ENCODE assay signal across 18 cellular contexts in the genomic region with DNA sequence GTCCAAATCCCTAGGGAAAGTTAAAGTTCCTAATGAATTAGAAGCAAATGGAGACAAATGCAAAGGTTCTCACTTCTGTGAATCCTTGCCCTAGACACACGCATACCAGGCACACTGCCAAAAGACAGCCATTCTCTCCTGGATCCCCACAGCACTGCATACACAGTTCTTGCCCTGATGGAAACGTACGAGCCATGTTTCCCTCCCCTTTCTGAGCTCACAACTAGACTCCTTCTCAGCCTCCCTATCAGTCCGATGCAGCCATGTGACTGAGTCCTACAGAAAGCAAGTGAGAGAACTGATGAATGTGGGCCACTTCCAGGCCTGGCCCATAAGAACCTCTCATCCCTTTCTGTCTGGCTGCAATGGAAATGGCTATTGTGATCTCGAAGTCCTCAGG.
DNase-seq lines count a peak whose midpoint lies in the region; ATAC-seq, FAIRE-seq and TF ChIP-seq lines count a peak whose summit lies in the region.
"Had no signal": no experiment of that assay in that cellular context is flagged by ENCODE, and none has a peak within 500 bp of the region (broad histone marks: within the 10 kb centered on the region; RNA-seq: fewer than 3 reads in every experiment).

No MANE protein-coding gene starts in this region.

- FAIRE-seq in A549 (lab: Jason Lieb, UNC) (no peak), H1 (lab: Jason Lieb, UNC) (no peak)

- no peak overlapping the region for H4K91ac ChIP-seq in H1 (replicated peaks; ENCODE audit: insufficient read length, low read length)

- 0 out of 2 replicates have a peak overlapping the region, but pooled peaks have one; percentile 29 for H2AK5ac ChIP-seq in H1 (ENCODE audit: low read depth, low read length)

- peaks cover 63% of the 10 kb centered on the region for H3K4me1 ChIP-seq in A549
- peaks cover 77% of the 10 kb centered on the region for H3K4me1 ChIP-seq in PC-9 (replicated peaks; ENCODE audit: insufficient read depth)
- H3K4me1 ChIP-seq in H1 (replicated peaks in 1 of 4; ENCODE audit: control insufficient read depth in 3 of 4, insufficient read depth in 4 of 4, low read length in 3 of 4) = peaks cover 5 to 25% (median 20%) of the 10 kb centered on the region in 4 experiments; a peak in 6 of 7 replicates
- H3K4me1 ChIP-seq in naive thymus-derived CD4-positive, alpha-beta T cell (ENCODE audit: control insufficient read depth in 2 of 2, insufficient read depth in 2 of 2, low read length in 2 of 2) = peaks cover 4 to 8% of the 10 kb centered on the region in 2 donors

- H3K36me3 Mint-ChIP-seq in naive thymus-derived CD4-positive, alpha-beta T cell = peaks cover 0 to 9% (median 4%) of the 10 kb centered on the region in 5 donors

- H4K5ac ChIP-seq in H1 (ENCODE audit: insufficient read length, low read depth, low read length) = no peak overlapping the region

- TF ChIP-seq POLR2A in A549 (IDR thresholded peaks at IDR 0.05; ENCODE audit: low read length) (no peak), H1 (IDR thresholded peaks at IDR 0.05; ENCODE audit: control extremely low read depth in 1 of 2, low read depth in 2 of 2, low read length in 2 of 2) (no peak)

- H3K9me2 ChIP-seq in PC-9 (ENCODE audit: insufficient read depth) = no peaks in the 10 kb centered on the region

- intact Hi-C loops in PC-9 (cut with micrococcal nuclease; ENCODE audit: unreplicated experiment) = no loop called here
- intact Hi-C loops in naive thymus-derived CD4-positive, alpha-beta T cell (cut with micrococcal nuclease) = loop anchor here in 1 of 2 donors (5.0 kb wide), 1 partner anchor 72 kb away; no protein-coding TSS in a partner anchor

- TF ChIP-seq EP300 in A549 (IDR thresholded peaks at IDR 0.05) (no peak), H1 (IDR thresholded peaks at IDR 0.05; ENCODE audit: borderline replicate concordance in 1 of 2, low read depth in 2 of 2, low read length in 2 of 2) (no peak)

- H3K4me3 Mint-ChIP-seq in naive thymus-derived CD4-positive, alpha-beta T cell = no peak overlapping the region
- H3K4me3 Mint-ChIP-seq: activated B cell treated with CpG ODN at 0.5 μM for 24 hours; activated CD8-positive, alpha-beta T cell treated with anti-CD3 and anti-CD28 coated beads for 36 hours; activated naive CD4-positive, alpha-beta T cell treated with anti-CD3 and anti-CD28 coated beads for 36 hours; activated T-cell treated with anti-CD3 and anti-CD28 coated beads, Interleukin-2, amount 50 U/mL, for 24 hours had no signal

- POLR2A ChIA-PET in A549 (lab: Yijun Ruan, JAX) = no interaction called here
- POLR2A ChIA-PET in PC-9 (lab: Charles Lee; ENCODE audit: unreplicated experiment) = no interaction called here
- POLR2A ChIA-PET in H1 (lab: Charles Lee; ENCODE audit: partially characterized antibody) = interaction anchor here (0.7 kb wide), 1 partner anchor 68 kb away, joined by 4 read pairs; no protein-coding TSS in a partner anchor
- POLR2A ChIA-PET in naive thymus-derived CD4-positive, alpha-beta T cell (lab: Charles Lee) = no interaction called here

- no peak overlapping the region for H3K9ac ChIP-seq in H1 (replicated peaks in 1 of 4; ENCODE audit: extremely low read depth in 1 of 4, low read depth in 3 of 4, low read length in 3 of 4)

- peaks cover 0 to 5% (median 2%) of the 10 kb centered on the region in 11 donors for H3K9me3 Mint-ChIP-seq in naive thymus-derived CD4-positive, alpha-beta T cell
- H3K9me3 Mint-ChIP-seq: activated B cell treated with CpG ODN at 0.5 μM for 24 hours; activated CD8-positive, alpha-beta T cell treated with anti-CD3 and anti-CD28 coated beads for 36 hours; activated naive CD4-positive, alpha-beta T cell treated with anti-CD3 and anti-CD28 coated beads for 36 hours; activated T-cell treated with anti-CD3 and anti-CD28 coated beads, Interleukin-2, amount 50 U/mL, for 24 hours had no signal

- H3K4me3 ChIP-seq in A549 (no peak overlapping the region), PC-9 (no peak overlapping the region), H1 (ENCODE audit: extremely low read depth in 1 of 4, insufficient read depth in 2 of 4, low read depth in 3 of 4, low read length in 4 of 4) (no peak overlapping the region)
- no peak overlapping the region for H3K4me3 ChIP-seq in naive thymus-derived CD4-positive, alpha-beta T cell (ENCODE audit: low read length)
- H3K4me3 ChIP-seq: lung had no signal

- TF ChIP-seq RAD21 in A549 (conservative IDR thresholded peaks at IDR 0.05 in 1 of 2, IDR thresholded peaks at IDR 0.05 in 1 of 2) (no peak), H1 (IDR thresholded peaks at IDR 0.05 in 1 of 2, conservative IDR thresholded peaks at IDR 0.05 in 1 of 2; ENCODE audit: low read depth in 2 of 2, low read length in 2 of 2) (no peak)

- no peak overlapping the region for H3K23ac ChIP-seq in H1 (ENCODE audit: insufficient read length)

- H3K79me2 ChIP-seq in PC-9 (ENCODE audit: low read depth) (no peaks in the 10 kb centered on the region), H1 (ENCODE audit: control insufficient read depth in 1 of 2, insufficient read depth in 2 of 2, low read length in 2 of 2) (peaks cover 4 to 94% of the 10 kb centered on the region in 2 experiments; a peak in 3 of 4 replicates)

- H3K4me2 ChIP-seq in A549 (no peak overlapping the region; the same call in 2 of the 3 replicates), PC-9 (peak overlapping the region; percentile 72), H1 (ENCODE audit: insufficient read depth in 1 of 2, low read depth in 2 of 2, low read length in 2 of 2) (no peak overlapping the region)

- H3K18ac ChIP-seq in H1 (ENCODE audit: extremely low read depth, low read length) = no peak overlapping the region

- no peaks in the 10 kb centered on the region for H4K20me1 ChIP-seq in PC-9 (ENCODE audit: insufficient read depth)
- peaks cover 2 to 3% of the 10 kb centered on the region in 2 experiments for H4K20me1 ChIP-seq in H1 (replicated peaks in 1 of 2; ENCODE audit: control insufficient read depth in 1 of 2, insufficient read depth in 2 of 2, low read length in 2 of 2)

- no TSS peak for BruUV-seq in PC-9 (replicated peaks; lab: Mats Ljungman, UMichigan)

- H3K56ac ChIP-seq in H1 (replicated peaks; ENCODE audit: insufficient read length, low read depth, low read length) = no peak overlapping the region

- H3K27me3 Mint-ChIP-seq in naive thymus-derived CD4-positive, alpha-beta T cell = peaks cover 10 to 23% (median 14%) of the 10 kb centered on the region in 5 donors
- H3K27me3 Mint-ChIP-seq: activated B cell treated with CpG ODN at 0.5 μM for 24 hours had no signal

- H2BK20ac ChIP-seq in H1 (ENCODE audit: low read length) = no peak overlapping the region

- H3K14ac ChIP-seq in H1 (ENCODE audit: insufficient read length) = no peak overlapping the region

- peaks cover 2% of the 10 kb centered on the region; the same call in 1 of the 2 replicates for H3K23me2 ChIP-seq in H1 (ENCODE audit: low read depth, low read length)

- CTCF ChIA-PET in A549 (lab: Yijun Ruan, JAX) (interaction anchor here (1.4 kb wide), 1 partner anchor 991 kb away, joined by 3 read pairs; no protein-coding TSS in a partner anchor), PC-9 (lab: Charles Lee) (no interaction called here), H1 (lab: Charles Lee; ENCODE audit: partially characterized antibody) (interaction anchor here (0.6 kb wide), 1 partner anchor 676 kb away, joined by 3 read pairs; no protein-coding TSS in a partner anchor)
- CTCF ChIA-PET in naive thymus-derived CD4-positive, alpha-beta T cell (lab: Charles Lee) = no interaction called here

- no peak overlapping the region for H4K8ac ChIP-seq in H1 (ENCODE audit: extremely low read depth, insufficient read depth, low read length)

- 90% methylated on average over 5 of the region's 5 CpGs for WGBS in A549 (ENCODE audit: missing lambda C conversion rate)
- WGBS in H1 (ENCODE audit: extremely low coverage in 1 of 2, insufficient coverage in 1 of 2, insufficient read length in 1 of 2, insufficient replicate concordance in 2 of 2, low coverage in 1 of 2, low lambda C conversion rate in 2 of 2, missing lambda C conversion rate in 1 of 2), 2 experiments = 93% methylated on average over 5 of the region's 5 CpGs; no CpG with 5 or more reads in 1 of the 2 experiments

- H3K4me1 Mint-ChIP-seq in naive thymus-derived CD4-positive, alpha-beta T cell = peaks cover 10 to 30% (median 22%) of the 10 kb centered on the region in 7 donors

- no peak overlapping the region for H2AFZ ChIP-seq in PC-9
- no peak overlapping the region for H2AFZ ChIP-seq in H1 (ENCODE audit: low read length)

- DNase-seq in A549 (ENCODE audit: low read depth in 1 of 2, low spot score in 1 of 2) = no peak
- DNase-seq in COLO668 (lab: John Stamatoyannopoulos, UW; ENCODE audit: unreplicated experiment) = peak; percentile 10
- DNase-seq in PC-9 = no peak
- no peak for DNase-seq in H1 (ENCODE audit: low read depth in 1 of 2, low spot score in 2 of 2)
- DNase-seq in LoVo (ENCODE audit: low spot score) = no peak
- no peak for DNase-seq in kidney tubule cell (ENCODE audit: low spot score)
- DNase-seq in naive thymus-derived CD4-positive, alpha-beta T cell = no peak
- DNase-seq: activated B cell treated with CpG ODN at 0.5 μM for 24 hours; activated CD8-positive, alpha-beta T cell treated with anti-CD3 and anti-CD28 coated beads for 36 hours; activated naive CD4-positive, alpha-beta T cell treated with anti-CD3 and anti-CD28 coated beads for 36 hours; activated T-cell treated with anti-CD3 and anti-CD28 coated beads, Interleukin-2, amount 50 U/mL, for 24 hours; Caco-2; central memory CD4-positive, alpha-beta T cell; effector memory CD4-positive, alpha-beta T cell; glutamatergic neuron; GM23248; NCI-H1105 treated with DMSO at 0.1 percent for 48 hours had no signal

- H3K27ac Mint-ChIP-seq in naive thymus-derived CD4-positive, alpha-beta T cell = no peak overlapping the region
- H3K27ac Mint-ChIP-seq: activated B cell treated with CpG ODN at 0.5 μM for 24 hours; activated CD8-positive, alpha-beta T cell treated with anti-CD3 and anti-CD28 coated beads for 36 hours; activated naive CD4-positive, alpha-beta T cell treated with anti-CD3 and anti-CD28 coated beads for 36 hours; activated T-cell treated with anti-CD3 and anti-CD28 coated beads, Interleukin-2, amount 50 U/mL, for 24 hours had no signal

- H3K4ac ChIP-seq in H1 (replicated peaks; ENCODE audit: insufficient read length, low read depth, low read length) = no peak overlapping the region

- H3K27me3 ChIP-seq in PC-9 (ENCODE audit: insufficient read depth, low read depth) (no peaks in the 10 kb centered on the region), H1 (replicated peaks in 1 of 4; ENCODE audit: control insufficient read depth in 3 of 4, extremely low read depth in 1 of 4, insufficient read depth in 3 of 4, low read length in 3 of 4) (no peaks in the 10 kb centered on the region)
- H3K27me3 ChIP-seq in naive thymus-derived CD4-positive, alpha-beta T cell (ENCODE audit: control insufficient read depth in 2 of 2, insufficient read depth in 2 of 2, low read length in 2 of 2) = peaks cover 0 to 19% of the 10 kb centered on the region in 2 donors

- no peak for ATAC-seq in A549
- no peak for ATAC-seq in naive thymus-derived CD4-positive, alpha-beta T cell
- ATAC-seq: activated CD8-positive, alpha-beta T cell treated with anti-CD3 and anti-CD28 coated beads for 36 hours had no signal

- H3F3A ChIP-seq in PC-9 (ENCODE audit: insufficient read depth, low read depth) = peaks cover 51% of the 10 kb centered on the region; the same call in 1 of the 2 replicates

- H3K27ac ChIP-seq in A549 (peak overlapping the region; percentile 78 to 85), PC-9 (peak overlapping the region; percentile 83; the same call in 1 of the 2 replicates), H1 (ENCODE audit: low read depth, low read length) (no peak overlapping the region)
- no peak overlapping the region for H3K27ac ChIP-seq in naive thymus-derived CD4-positive, alpha-beta T cell (ENCODE audit: low read depth, low read length)
- H3K27ac ChIP-seq: GM23248 had no signal

- H3K36me3 ChIP-seq in PC-9 (ENCODE audit: low read depth) (no peaks in the 10 kb centered on the region), H1 (ENCODE audit: control insufficient read depth in 2 of 4, insufficient read depth in 4 of 4, low read length in 3 of 4) (no peaks in the 10 kb centered on the region)
- no peaks in the 10 kb centered on the region for H3K36me3 ChIP-seq in naive thymus-derived CD4-positive, alpha-beta T cell (ENCODE audit: control insufficient read depth in 2 of 3, insufficient read depth in 3 of 3, low read length in 3 of 3)

- H2BK120ac ChIP-seq in H1 (replicated peaks; ENCODE audit: low read depth, low read length) = no peak overlapping the region

- H3K9me3 ChIP-seq in A549 = no peaks in the 10 kb centered on the region
- H3K9me3 ChIP-seq in PC-9 (ENCODE audit: insufficient read depth, low read depth) = no peaks in the 10 kb centered on the region
- no peaks in the 10 kb centered on the region for H3K9me3 ChIP-seq in H1 (ENCODE audit: insufficient read depth in 2 of 2, low read depth in 1 of 2, low read length in 1 of 2)
- no peaks in the 10 kb centered on the region for H3K9me3 ChIP-seq in naive thymus-derived CD4-positive, alpha-beta T cell (ENCODE audit: control insufficient read depth in 2 of 3, low read length in 3 of 3)
- H3K9me3 ChIP-seq: Caco-2 had no signal

- TF ChIP-seq CTCF in A549 (IDR thresholded peaks at IDR 0.05) (no peak), PC-9 (conservative IDR thresholded peaks at IDR 0.05) (no peak), H1 (IDR thresholded peaks at IDR 0.05; ENCODE audit: control extremely low read depth in 1 of 3, insufficient read depth in 1 of 3, low read depth in 1 of 3, low read length in 3 of 3) (no peak)

- H3K79me1 ChIP-seq in H1 (ENCODE audit: low read depth, low read length) = peaks cover 7% of the 10 kb centered on the region; the same call in 1 of the 2 replicates

- peak overlapping the region; percentile 26; the same call in 1 of the 2 replicates for H2BK5ac ChIP-seq in H1 (ENCODE audit: low read depth, low read length)

- peak overlapping the region; percentile 45; the same call in 1 of the 2 replicates for H2BK12ac ChIP-seq in H1 (ENCODE audit: low read depth, low read length)

- H2BK15ac ChIP-seq in H1 (ENCODE audit: low read length) = peak overlapping the region; percentile 5; the same call in 1 of the 2 replicates

Comparison
In these comparisons a context has a peak if more than half of its experiments do, and no peak if none do; other contexts are left out.
1. H3K27ac ChIP-seq: peak in A549 (2 of 2) and PC-9 (single experiment); none in H1 (single experiment) and naive thymus-derived CD4-positive, alpha-beta T cell (single experiment).
2. CTCF ChIA-PET loops: an anchor here in A549 (1.4 kb wide) and H1 (0.6 kb wide); none called in PC-9 and naive thymus-derived CD4-positive, alpha-beta T cell.